In genomic region chr21:46301759-46302158, GRCh38 we compare ENCODE assay signal across 25 cellular contexts.
"Had no signal": no experiment of that assay in that cellular context is flagged by ENCODE, and none has a peak within 500 bp of the region (broad histone marks: within the 10 kb centered on the region; RNA-seq: fewer than 3 reads in every experiment).

No MANE protein-coding gene starts in this region.

- ATAC-seq: gastrocnemius medialis; heart right ventricle; left cardiac atrium; left lung; left ventricle myocardium superior; mucosa of descending colon; naive thymus-derived CD8-positive, alpha-beta T cell had no signal

- H3K27me3 ChIP-seq: colonic mucosa had no signal

- H3K27ac Mint-ChIP-seq: mesothelial cell of epicardium, naive B cell had no signal

- H3K4me1 ChIP-seq: colonic mucosa had no signal

- H3K9me3 ChIP-seq: colonic mucosa, esophagus squamous epithelium, gastrocnemius medialis, heart right ventricle, left lung, lower lobe of right lung, mucosa of descending colon had no signal

- H3K27me3 Mint-ChIP-seq: naive B cell had no signal

- H3K27ac ChIP-seq: colonic mucosa, dorsolateral prefrontal cortex, esophagus squamous epithelium, gastrocnemius medialis, heart right ventricle, left lung, lower lobe of right lung had no signal

- FAIRE-seq: endothelial cell of umbilical vein, islet of Langerhans, keratinocyte had no signal

- H3K4me3 ChIP-seq: colonic mucosa, dorsolateral prefrontal cortex, esophagus squamous epithelium, gastrocnemius medialis, heart right ventricle, left lung, lower lobe of right lung, mucosa of descending colon had no signal

- H3K36me3 ChIP-seq: colonic mucosa, gastrocnemius medialis, lower lobe of right lung had no signal

- H3K4me3 Mint-ChIP-seq: mesothelial cell of epicardium; naive B cell; naive thymus-derived CD8-positive, alpha-beta T cell had no signal

- DNase-seq: colonic mucosa; dermis blood vessel endothelial cell; dorsolateral prefrontal cortex; effector CD4-positive, alpha-beta T cell; effector memory CD4-positive, alpha-beta T cell; esophagus squamous epithelium; foreskin fibroblast; foreskin melanocyte; gastrocnemius medialis; glutamatergic neuron; head of caudate nucleus; heart right ventricle; hippocampal formation; left cardiac atrium; left ventricle myocardium superior; lower lobe of right lung; mesenchymal stem cell; mucosa of descending colon; naive B cell; naive thymus-derived CD8-positive, alpha-beta T cell had no signal

- H3K9me3 Mint-ChIP-seq: mesothelial cell of epicardium; naive thymus-derived CD8-positive, alpha-beta T cell had no signal
